Comparison of ENCODE assay signal across 9 cellular contexts in the genomic region with DNA sequence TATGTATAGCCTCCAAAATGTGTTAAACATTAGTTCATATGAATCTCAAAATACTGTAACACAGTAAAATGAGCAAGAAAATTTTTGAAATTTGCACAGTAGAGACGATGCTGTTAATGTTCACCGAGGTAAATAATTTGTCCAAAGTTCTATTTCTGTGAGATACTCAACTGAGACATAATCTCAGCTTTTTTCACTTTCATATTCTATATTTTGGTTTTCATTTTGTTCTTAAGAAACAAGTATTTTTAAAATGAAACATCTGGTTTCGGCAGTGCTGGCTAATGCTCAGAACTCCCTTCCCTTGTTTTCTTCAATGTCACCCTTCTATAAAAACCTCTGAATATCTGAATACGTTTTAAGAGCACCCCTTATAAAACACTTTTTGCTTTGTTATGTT.
DNase-seq lines count a peak whose midpoint lies in the region; ATAC-seq and TF ChIP-seq lines count a peak whose summit lies in the region.
"Had no signal": no experiment of that assay in that cellular context is flagged by ENCODE, and none has a peak within 500 bp of the region (broad histone marks: within the 10 kb centered on the region; RNA-seq: fewer than 3 reads in every experiment).

No MANE protein-coding gene starts in this region.

- TF ChIP-seq CTCF in mesothelial cell of epicardium (IDR thresholded peaks at IDR 0.05; ENCODE audit: unreplicated experiment) (no peak), stomach (IDR thresholded peaks at IDR 0.05) (no peak)

- ATAC-seq in GM18870 (IDR thresholded peaks at IDR 0.05; ENCODE audit: unreplicated experiment) (peak; percentile 80), GM21717 (IDR thresholded peaks at IDR 0.05; ENCODE audit: unreplicated experiment) (peak; percentile 91), HG03139 (IDR thresholded peaks at IDR 0.05; ENCODE audit: unreplicated experiment) (peak; percentile 63), left lobe of liver (no peak)

- no peak overlapping the region for H3K27ac ChIP-seq in stomach

- no peaks in the 10 kb centered on the region for H3K27me3 ChIP-seq in stomach

- H3K36me3 ChIP-seq in stomach = no peaks in the 10 kb centered on the region

- peak overlapping the region; percentile 92 for H3K27ac Mint-ChIP-seq in mesothelial cell of epicardium

- TF ChIP-seq POLR2A in stomach (IDR thresholded peaks at IDR 0.05) = no peak

- peaks cover 0 to 10% (median 4%) of the 10 kb centered on the region in 4 donors for H3K4me1 ChIP-seq in stomach

- DNase-seq in mesothelial cell of epicardium (ENCODE audit: low spot score in 2 of 2, unreplicated experiment in 2 of 2) (no peak), OCI-M1 (lab: John Stamatoyannopoulos, UW) (no peak), stomach (no peak), LoVo (ENCODE audit: low spot score) (no peak), left lobe of liver (ENCODE audit: low spot score) (no peak)
- DNase-seq: NCI-H2171 treated with DMSO at 0.1 percent for 48 hours had no signal

- no peak overlapping the region for H3K4me3 ChIP-seq in stomach

- peaks cover 10% of the 10 kb centered on the region for H3K9me3 Mint-ChIP-seq in mesothelial cell of epicardium

- H3K4me1 Mint-ChIP-seq in mesothelial cell of epicardium = peaks cover 18% of the 10 kb centered on the region

- intact Hi-C loops in stomach (cut with DNase I; ENCODE audit: low total_unique reads) = no loop called here

- H3K9me3 ChIP-seq in stomach = no peaks in the 10 kb centered on the region

- no peaks in the 10 kb centered on the region for H3K27me3 Mint-ChIP-seq in mesothelial cell of epicardium (ENCODE audit: low read depth)

- no peak for TF ChIP-seq EP300 in stomach (IDR thresholded peaks at IDR 0.05)

- WGBS in stomach, 5 donors = 64 to 81% (median 69%) methylated on average over 4 of the region's 4 CpGs

- H3K36me3 Mint-ChIP-seq in mesothelial cell of epicardium = peaks cover 7% of the 10 kb centered on the region

- no peak overlapping the region for H3K4me3 Mint-ChIP-seq in mesothelial cell of epicardium
